ENCODE assay signal across 1 cellular context in the genomic region with DNA sequence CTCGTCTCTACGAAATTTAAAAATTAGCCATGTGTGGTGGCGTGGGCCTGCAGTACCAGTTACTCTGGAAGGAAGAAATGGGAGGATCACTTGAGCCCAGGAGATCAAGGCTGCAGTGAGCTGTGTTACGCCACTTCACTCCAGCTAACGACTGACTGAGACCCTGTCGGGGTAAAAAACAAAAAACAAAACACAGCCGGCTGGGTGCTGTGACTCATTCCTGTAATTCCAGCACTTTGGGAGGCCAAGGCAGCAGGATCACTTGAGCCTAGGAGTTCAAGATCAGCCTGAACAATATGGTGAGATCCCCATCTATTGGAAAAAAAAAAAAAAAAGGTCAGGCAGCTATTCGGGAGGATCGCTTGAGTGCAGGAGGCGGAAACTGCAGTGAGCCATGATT.
TF ChIP-seq lines count a peak whose summit lies in the region.

No MANE protein-coding gene starts in this region.

TF ChIP-seq in HEK293, 187 proteins besides CTCF, POLR2A, EP300 and RAD21 (continued from another document):
- TF ChIP-seq, protein P1, sequence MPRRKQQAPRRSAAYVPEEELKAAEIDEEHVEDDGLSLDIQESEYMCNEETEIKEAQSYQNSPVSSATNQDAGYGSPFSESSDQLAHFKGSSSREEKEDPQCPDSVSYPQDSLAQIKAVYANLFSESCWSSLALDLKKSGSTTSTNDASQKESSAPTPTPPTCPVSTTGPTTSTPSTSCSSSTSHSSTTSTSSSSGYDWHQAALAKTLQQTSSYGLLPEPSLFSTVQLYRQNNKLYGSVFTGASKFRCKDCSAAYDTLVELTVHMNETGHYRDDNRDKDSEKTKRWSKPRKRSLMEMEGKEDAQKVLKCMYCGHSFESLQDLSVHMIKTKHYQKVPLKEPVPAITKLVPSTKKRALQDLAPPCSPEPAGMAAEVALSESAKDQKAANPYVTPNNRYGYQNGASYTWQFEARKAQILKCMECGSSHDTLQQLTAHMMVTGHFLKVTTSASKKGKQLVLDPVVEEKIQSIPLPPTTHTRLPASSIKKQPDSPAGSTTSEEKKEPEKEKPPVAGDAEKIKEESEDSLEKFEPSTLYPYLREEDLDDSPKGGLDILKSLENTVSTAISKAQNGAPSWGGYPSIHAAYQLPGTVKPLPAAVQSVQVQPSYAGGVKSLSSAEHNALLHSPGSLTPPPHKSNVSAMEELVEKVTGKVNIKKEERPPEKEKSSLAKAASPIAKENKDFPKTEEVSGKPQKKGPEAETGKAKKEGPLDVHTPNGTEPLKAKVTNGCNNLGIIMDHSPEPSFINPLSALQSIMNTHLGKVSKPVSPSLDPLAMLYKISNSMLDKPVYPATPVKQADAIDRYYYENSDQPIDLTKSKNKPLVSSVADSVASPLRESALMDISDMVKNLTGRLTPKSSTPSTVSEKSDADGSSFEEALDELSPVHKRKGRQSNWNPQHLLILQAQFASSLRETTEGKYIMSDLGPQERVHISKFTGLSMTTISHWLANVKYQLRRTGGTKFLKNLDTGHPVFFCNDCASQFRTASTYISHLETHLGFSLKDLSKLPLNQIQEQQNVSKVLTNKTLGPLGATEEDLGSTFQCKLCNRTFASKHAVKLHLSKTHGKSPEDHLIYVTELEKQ (tag by site-specific recombination; IDR thresholded peaks at IDR 0.05; ENCODE audit: borderline replicate concordance): no peak
- TF ChIP-seq, protein P2, sequence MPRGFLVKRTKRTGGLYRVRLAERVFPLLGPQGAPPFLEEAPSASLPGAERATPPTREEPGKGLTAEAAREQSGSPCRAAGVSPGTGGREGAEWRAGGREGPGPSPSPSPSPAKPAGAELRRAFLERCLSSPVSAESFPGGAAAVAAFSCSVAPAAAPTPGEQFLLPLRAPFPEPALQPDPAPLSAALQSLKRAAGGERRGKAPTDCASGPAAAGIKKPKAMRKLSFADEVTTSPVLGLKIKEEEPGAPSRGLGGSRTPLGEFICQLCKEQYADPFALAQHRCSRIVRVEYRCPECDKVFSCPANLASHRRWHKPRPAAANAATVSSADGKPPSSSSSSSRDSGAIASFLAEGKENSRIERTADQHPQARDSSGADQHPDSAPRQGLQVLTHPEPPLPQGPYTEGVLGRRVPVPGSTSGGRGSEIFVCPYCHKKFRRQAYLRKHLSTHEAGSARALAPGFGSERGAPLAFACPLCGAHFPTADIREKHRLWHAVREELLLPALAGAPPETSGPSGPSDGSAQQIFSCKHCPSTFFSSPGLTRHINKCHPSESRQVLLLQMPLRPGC (tag by site-specific recombination; IDR thresholded peaks at IDR 0.05): peak; percentile 60
- TF ChIP-seq ZIC2 (tag by site-specific recombination; IDR thresholded peaks at IDR 0.05) (peak; percentile 59), GLIS1 (tag by site-specific recombination; IDR thresholded peaks at IDR 0.05) (peak; percentile 53), ZNF324 (tag by site-specific recombination; IDR thresholded peaks at IDR 0.05) (no peak)
